8 cellular contexts compared by ENCODE assay signal in the genomic region with DNA sequence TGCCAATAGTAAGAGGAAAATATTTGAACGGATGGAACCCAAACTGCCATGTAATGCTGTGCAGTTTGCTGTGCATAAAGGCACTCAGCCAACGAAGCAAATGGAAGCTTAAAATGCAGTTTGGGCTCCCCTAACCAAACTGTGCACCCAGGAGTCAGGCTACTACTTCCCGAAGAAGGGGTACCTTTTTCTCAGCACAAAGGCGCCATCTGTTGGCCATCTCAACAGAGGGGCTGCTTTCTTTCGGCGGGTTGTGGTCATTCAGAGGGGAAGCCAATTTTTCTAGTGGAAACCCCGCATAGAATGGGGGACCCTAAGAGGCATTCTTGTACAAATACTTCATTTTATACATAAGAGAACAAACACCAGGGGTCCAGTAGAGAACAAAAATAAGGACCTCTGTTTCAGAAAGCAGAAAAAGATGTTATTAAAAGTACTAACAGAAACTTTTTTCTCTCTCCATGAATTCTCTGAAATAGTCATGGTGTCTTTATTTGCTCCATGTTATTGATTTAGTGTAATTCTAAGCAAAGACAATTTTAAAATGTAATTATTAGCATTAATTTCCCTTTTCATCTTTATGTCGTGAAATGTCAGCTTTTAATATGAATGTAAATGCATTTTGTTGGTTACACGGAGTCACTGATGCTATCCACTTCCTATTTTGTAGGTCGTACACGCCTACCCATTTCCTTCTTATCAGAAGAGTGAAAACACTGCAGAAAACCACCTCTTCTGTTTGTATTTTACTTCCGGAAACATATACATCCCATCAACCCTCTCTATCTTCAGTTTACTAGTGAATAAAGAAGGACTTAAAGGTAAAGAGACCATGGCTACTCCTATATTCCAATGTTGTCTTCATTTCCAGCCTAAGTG.
DNase-seq lines count a peak whose midpoint lies in the region; ATAC-seq and TF ChIP-seq lines count a peak whose summit lies in the region.

No MANE protein-coding gene starts in this region.

- ATAC-seq in RWPE2 (ENCODE audit: low read depth), result peak; percentile 45; the same call in 1 of the 3 replicates
- no peak for ATAC-seq in esophagus mucosa
- no peak for ATAC-seq in GM18861 (IDR thresholded peaks at IDR 0.05; ENCODE audit: unreplicated experiment)

- no peaks in the 10 kb centered on the region for H3K36me3 ChIP-seq in RWPE2 (ENCODE audit: low read depth)

- DNase-seq in ELF-1 (ENCODE audit: low read depth, low spot score) (peak; percentile 62), LNCaP clone FGC (ENCODE audit: low read depth) (no peak), RWPE2 (ENCODE audit: low spot score) (no peak), fibroblast of mammary gland (ENCODE audit: low read depth) (peak; percentile 25), occipital lobe (lab: John Stamatoyannopoulos, UW) (peak; percentile 55)
- no peak for DNase-seq in activated CD8-positive, alpha-beta memory T cell treated with anti-CD3 and anti-CD28 coated beads, Interleukin-2, amount 50 U/mL, for 4 hours

- TF ChIP-seq CTCF in LNCaP clone FGC (IDR thresholded peaks at IDR 0.05; ENCODE audit: control insufficient read depth, extremely low read depth, insufficient read depth), result peak; percentile 89
- peak; percentile 74 for TF ChIP-seq CTCF in RWPE2 (IDR thresholded peaks at IDR 0.05; ENCODE audit: poor library complexity, severe bottlenecking)
- TF ChIP-seq CTCF in fibroblast of mammary gland (conservative IDR thresholded peaks at IDR 0.05; ENCODE audit: control insufficient read depth, insufficient read depth, low read depth, low read length), result peak; percentile 54

- H3K4me3 ChIP-seq in LNCaP clone FGC (ENCODE audit: low read depth, low read length), result no peak overlapping the region
- no peak overlapping the region for H3K4me3 ChIP-seq in RWPE2 (ENCODE audit: severe bottlenecking)
- no peak overlapping the region for H3K4me3 ChIP-seq in fibroblast of mammary gland (ENCODE audit: control insufficient read depth, low read depth, low read length)

- no peaks in the 10 kb centered on the region for H3K27me3 ChIP-seq in RWPE2 (ENCODE audit: insufficient read depth, poor library complexity, severe bottlenecking)

- no peaks in the 10 kb centered on the region for H3K4me1 ChIP-seq in RWPE2 (ENCODE audit: insufficient read depth, poor library complexity, severe bottlenecking)

- H3K27ac ChIP-seq in RWPE2 (ENCODE audit: poor library complexity, severe bottlenecking), result no peak overlapping the region

- H3K9me3 ChIP-seq in RWPE2 (ENCODE audit: severe bottlenecking), result no peaks in the 10 kb centered on the region

Comparison
In these comparisons a context has a peak if more than half of its experiments do, and no peak if none do; other contexts are left out.
1. DNase-seq: peak in ELF-1 (single experiment), fibroblast of mammary gland (single experiment) and occipital lobe (single experiment); none in LNCaP clone FGC (single experiment), RWPE2 (single experiment) and activated CD8-positive, alpha-beta memory T cell treated with anti-CD3 and anti-CD28 coated beads, Interleukin-2, amount 50 U/mL, for 4 hours (single experiment).
2. Peak in every context shown above with its lines, with median percentiles within 50 percentile points of each other: CTCF ChIP-seq.